In the genomic region with DNA sequence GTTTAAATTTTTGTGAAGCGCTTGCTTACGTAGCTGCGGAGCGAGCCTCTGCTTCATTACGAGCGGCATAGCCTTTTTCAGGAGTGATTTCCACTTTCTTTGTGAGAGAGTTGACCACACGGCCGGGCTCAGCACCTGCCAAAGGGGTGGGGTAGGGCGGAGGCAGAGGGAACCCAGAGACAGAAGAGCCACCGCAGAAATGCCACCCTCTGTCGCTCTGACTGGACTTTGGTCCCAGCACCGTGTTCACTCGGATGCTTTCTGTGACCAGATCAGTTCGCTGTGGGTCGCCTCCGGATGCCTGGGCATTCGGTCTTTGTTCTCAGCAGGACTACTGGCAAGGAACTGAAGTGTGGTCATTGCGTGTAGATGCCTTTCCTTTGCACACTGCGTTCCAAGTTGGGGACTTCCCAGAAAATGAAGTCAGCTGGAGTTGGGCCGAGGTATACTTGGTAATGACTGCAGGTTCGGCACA, we compare ENCODE assay signal across 8 cellular contexts. TPM values are rescaled to one million over a fixed set of nuclear protein-coding genes. Genes with fewer than 3 reads are reported as not detected.
DNase-seq lines count a peak whose midpoint lies in the region; ATAC-seq and TF ChIP-seq lines count a peak whose summit lies in the region.

No MANE protein-coding gene starts in this region.

- TF ChIP-seq POLR2A in breast epithelium (IDR thresholded peaks at IDR 0.05), result no peak
- no peak for TF ChIP-seq POLR2A in vagina (IDR thresholded peaks at IDR 0.05)

- CTCF ChIA-PET in MCF 10A (lab: Yijun Ruan, JAX), result no interaction called here
- CTCF ChIA-PET in CD8-positive, alpha-beta memory T cell (lab: Charles Lee), result no interaction called here

- TF ChIP-seq CTCF in breast epithelium (IDR thresholded peaks at IDR 0.05) (no peak), MCF 10A (IDR thresholded peaks at IDR 0.05; ENCODE audit: unreplicated experiment) (no peak), vagina (IDR thresholded peaks at IDR 0.05) (no peak)

- H3K27ac Mint-ChIP-seq in MCF 10A (ENCODE audit: low read depth, unreplicated experiment), result no peak overlapping the region
- H3K27ac Mint-ChIP-seq in activated T-helper 2 cell treated with anti-CD3 and anti-CD28 coated beads, Interferon-gamma antibody, Interleukin-2, Interleukin-4, amounts not matched to agents 10 μg/mL and 5 μg/mL and 100 μg/mL, durations not matched to agents 14 hours and 24 hours and 36 hours, result no peak overlapping the region
- H3K27ac Mint-ChIP-seq in CD8-positive, alpha-beta memory T cell, result no peak overlapping the region

- H3K27ac ChIP-seq in breast epithelium (no peak overlapping the region), esophagus (ENCODE audit: low read depth in 2 of 2, low read length in 1 of 2) (no peak overlapping the region), muscle layer of duodenum (ENCODE audit: low read length) (no peak overlapping the region), vagina (no peak overlapping the region)
- no peak overlapping the region for H3K27ac ChIP-seq in CD8-positive, alpha-beta memory T cell (ENCODE audit: low read depth, low read length)

- no peak overlapping the region for H3K4me3 Mint-ChIP-seq in MCF 10A (ENCODE audit: unreplicated experiment)
- no peak overlapping the region for H3K4me3 Mint-ChIP-seq in activated T-helper 2 cell treated with anti-CD3 and anti-CD28 coated beads, Interferon-gamma antibody, Interleukin-2, Interleukin-4, amounts not matched to agents 10 μg/mL and 5 μg/mL and 100 μg/mL, durations not matched to agents 14 hours and 24 hours and 36 hours (ENCODE audit: low read depth)
- H3K4me3 Mint-ChIP-seq in CD8-positive, alpha-beta memory T cell, result no peak overlapping the region

- POLR2A ChIA-PET in MCF 10A (lab: Yijun Ruan, JAX), result no interaction called here
- POLR2A ChIA-PET in CD8-positive, alpha-beta memory T cell (lab: Charles Lee), result no interaction called here

- H3K36me3 ChIP-seq in breast epithelium (no peaks in the 10 kb centered on the region), esophagus (ENCODE audit: control insufficient read depth in 2 of 2, insufficient read depth in 2 of 2, low read length in 1 of 2) (no peaks in the 10 kb centered on the region), muscle layer of duodenum (ENCODE audit: control insufficient read depth in 1 of 2, insufficient read depth in 2 of 2, low read length in 2 of 2) (no peaks in the 10 kb centered on the region), vagina (no peaks in the 10 kb centered on the region)
- no peaks in the 10 kb centered on the region for H3K36me3 ChIP-seq in CD8-positive, alpha-beta memory T cell (ENCODE audit: insufficient read depth, low read length)

- H3K27me3 Mint-ChIP-seq in MCF 10A (ENCODE audit: insufficient read depth, unreplicated experiment), result no peaks in the 10 kb centered on the region
- peaks cover 17% of the 10 kb centered on the region for H3K27me3 Mint-ChIP-seq in activated T-helper 2 cell treated with anti-CD3 and anti-CD28 coated beads, Interferon-gamma antibody, Interleukin-2, Interleukin-4, amounts not matched to agents 10 μg/mL and 5 μg/mL and 100 μg/mL, durations not matched to agents 14 hours and 24 hours and 36 hours (ENCODE audit: low read depth)
- H3K27me3 Mint-ChIP-seq in CD8-positive, alpha-beta memory T cell, result peaks cover 9 to 24% of the 10 kb centered on the region in 2 donors

- H3K4me3 ChIP-seq in breast epithelium, result peak overlapping the region; percentile 25 to 63 (median 44)
- H3K4me3 ChIP-seq in esophagus (ENCODE audit: low read depth in 1 of 2, low read length in 2 of 2), result peak overlapping the region; percentile 18 to 51
- H3K4me3 ChIP-seq in muscle layer of duodenum (ENCODE audit: low read depth in 1 of 2, low read length in 2 of 2), result peak overlapping the region; percentile 56 to 75
- H3K4me3 ChIP-seq in vagina, result peak overlapping the region; percentile 31 to 49
- no peak overlapping the region for H3K4me3 ChIP-seq in CD8-positive, alpha-beta memory T cell (ENCODE audit: low read length)

- 10 to 11% methylated on average over 21 of the region's 21 CpGs for WGBS in esophagus, 2 donors

- H3K36me3 Mint-ChIP-seq in MCF 10A (ENCODE audit: insufficient read depth, unreplicated experiment), result no peaks in the 10 kb centered on the region
- no peaks in the 10 kb centered on the region for H3K36me3 Mint-ChIP-seq in activated T-helper 2 cell treated with anti-CD3 and anti-CD28 coated beads, Interferon-gamma antibody, Interleukin-2, Interleukin-4, amounts not matched to agents 10 μg/mL and 5 μg/mL and 100 μg/mL, durations not matched to agents 14 hours and 24 hours and 36 hours (ENCODE audit: low read depth)
- H3K36me3 Mint-ChIP-seq in CD8-positive, alpha-beta memory T cell, result peaks cover 0 to 3% (median 0%) of the 10 kb centered on the region in 3 donors

- H3K4me1 ChIP-seq in breast epithelium (no peaks in the 10 kb centered on the region), esophagus (ENCODE audit: control insufficient read depth in 2 of 2, insufficient read depth in 2 of 2, low read length in 1 of 2) (peaks cover 4 to 10% of the 10 kb centered on the region in 2 donors), muscle layer of duodenum (ENCODE audit: control insufficient read depth in 1 of 2, insufficient read depth in 2 of 2, low read length in 2 of 2) (peaks cover 0 to 12% of the 10 kb centered on the region in 2 donors), vagina (peaks cover 17% of the 10 kb centered on the region)
- no peaks in the 10 kb centered on the region for H3K4me1 ChIP-seq in CD8-positive, alpha-beta memory T cell (ENCODE audit: insufficient read depth, low read length)

- H3K4me1 Mint-ChIP-seq in MCF 10A (ENCODE audit: insufficient read depth, unreplicated experiment), result peaks cover 5% of the 10 kb centered on the region
- H3K4me1 Mint-ChIP-seq in activated T-helper 2 cell treated with anti-CD3 and anti-CD28 coated beads, Interferon-gamma antibody, Interleukin-2, Interleukin-4, amounts not matched to agents 10 μg/mL and 5 μg/mL and 100 μg/mL, durations not matched to agents 14 hours and 24 hours and 36 hours (ENCODE audit: low read depth), result no peaks in the 10 kb centered on the region
- peaks cover 0 to 9% (median 0%) of the 10 kb centered on the region in 3 donors for H3K4me1 Mint-ChIP-seq in CD8-positive, alpha-beta memory T cell

- no TSS peak for BruUV-seq in MCF 10A (replicated peaks; lab: Mats Ljungman, UMichigan)

- ATAC-seq in GM18907 (IDR thresholded peaks at IDR 0.05; ENCODE audit: unreplicated experiment), result no peak

- H3K9me3 Mint-ChIP-seq in MCF 10A (ENCODE audit: unreplicated experiment), result no peaks in the 10 kb centered on the region
- H3K9me3 Mint-ChIP-seq in activated T-helper 2 cell treated with anti-CD3 and anti-CD28 coated beads, Interferon-gamma antibody, Interleukin-2, Interleukin-4, amounts not matched to agents 10 μg/mL and 5 μg/mL and 100 μg/mL, durations not matched to agents 14 hours and 24 hours and 36 hours, result no peaks in the 10 kb centered on the region
- peaks cover 0 to 9% (median 3%) of the 10 kb centered on the region in 5 donors for H3K9me3 Mint-ChIP-seq in CD8-positive, alpha-beta memory T cell

- intact Hi-C loops in breast epithelium (cut with DNase I; ENCODE audit: low total_unique reads), result no loop called here
- intact Hi-C loops in MCF 10A (cut with micrococcal nuclease), result no loop called here
- intact Hi-C loops in vagina (cut with DNase I), result no loop called here
- intact Hi-C loops in activated T-helper 2 cell treated with anti-CD3 and anti-CD28 coated beads, Interferon-gamma antibody, Interleukin-2, Interleukin-4, amounts not matched to agents 10 μg/mL and 5 μg/mL and 100 μg/mL, durations not matched to agents 14 hours and 24 hours and 36 hours (cut with micrococcal nuclease), result no loop called here

- H3K9me3 ChIP-seq in breast epithelium, result no peaks in the 10 kb centered on the region
- peaks cover 0 to 6% of the 10 kb centered on the region in 2 donors for H3K9me3 ChIP-seq in esophagus (ENCODE audit: control insufficient read depth in 2 of 2, insufficient read depth in 1 of 2, low read depth in 1 of 2, low read length in 1 of 2)
- no peaks in the 10 kb centered on the region for H3K9me3 ChIP-seq in muscle layer of duodenum (ENCODE audit: control insufficient read depth in 1 of 2, low read length in 2 of 2)
- H3K9me3 ChIP-seq in vagina, result no peaks in the 10 kb centered on the region
- H3K9me3 ChIP-seq in CD8-positive, alpha-beta memory T cell (ENCODE audit: low read length), result no peaks in the 10 kb centered on the region

- no peak for DNase-seq in breast epithelium (ENCODE audit: low spot score in 2 of 2)
- no peak for DNase-seq in MCF 10A (ENCODE audit: unreplicated experiment)
- DNase-seq in vagina (ENCODE audit: extremely low spot score in 2 of 2), result no peak
- no peak for DNase-seq in activated T-helper 2 cell treated with anti-CD3 and anti-CD28 coated beads, Interferon-gamma antibody, Interleukin-2, Interleukin-4, amounts not matched to agents 10 μg/mL and 5 μg/mL and 100 μg/mL, durations not matched to agents 14 hours and 24 hours and 36 hours (ENCODE audit: low spot score)
- DNase-seq in CD8-positive, alpha-beta memory T cell, result no peak

- H3K27me3 ChIP-seq in breast epithelium (peaks cover 0 to 25% of the 10 kb centered on the region in 2 donors), esophagus (ENCODE audit: control insufficient read depth in 1 of 2, insufficient read depth in 2 of 2, low read length in 2 of 2) (peaks cover 0 to 4% of the 10 kb centered on the region in 2 donors), muscle layer of duodenum (ENCODE audit: low read depth, low read length) (no peaks in the 10 kb centered on the region), vagina (no peaks in the 10 kb centered on the region)
- H3K27me3 ChIP-seq in CD8-positive, alpha-beta memory T cell (ENCODE audit: insufficient read depth, low read length, poor library complexity, severe bottlenecking), result no peaks in the 10 kb centered on the region

RNA-seq across cellular contexts. Expression of gene CHODL, which starts 0.9 kb away (rescaled TPM):
- total RNA-seq in breast epithelium (1 to 10 TPM in 1 of 3 donors, under 1 TPM in 2; 0.32 to 1.0 (median 0.66) TPM), MCF 10A (2022) (0.19 TPM in 1 of 2 replicates, not detected in the other), vagina (3.2 TPM)
- under 1 TPM; 0.22 to 0.29 TPM for polyA plus RNA-seq in esophagus
- not detected in 2 replicates for total RNA-seq in activated T-helper 2 cell treated with anti-CD3 and anti-CD28 coated beads, Interferon-gamma antibody, Interleukin-2, Interleukin-4, amounts not matched to agents 10 μg/mL and 5 μg/mL and 100 μg/mL, durations not matched to agents 14 hours and 24 hours and 36 hours
- under 1 TPM in 1 of 2 experiments, not detected in 1; 0.22 TPM for total RNA-seq in CD8-positive, alpha-beta memory T cell
- polyA plus RNA-seq in CD8-positive, alpha-beta memory T cell, result 0.59 TPM
